In the genomic region with DNA sequence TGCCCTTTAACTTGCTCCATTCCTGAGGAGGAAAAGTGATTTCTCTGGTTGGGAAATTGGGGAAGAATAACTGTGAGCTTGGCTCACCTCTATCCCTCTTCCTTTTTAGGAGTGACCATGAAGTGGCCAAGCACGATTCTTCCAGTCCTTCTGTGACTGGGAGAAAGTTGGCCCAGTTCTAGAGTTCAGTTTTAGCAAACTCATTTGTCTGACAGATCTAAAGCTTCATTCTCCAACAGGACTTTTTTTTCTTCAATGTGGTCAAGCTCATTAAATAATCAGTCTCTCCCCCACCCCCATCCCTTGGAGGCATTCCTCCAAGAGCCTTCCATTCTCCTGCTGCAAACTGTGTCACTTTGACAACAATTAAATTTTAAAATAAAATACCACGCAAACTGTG, we compare ENCODE assay signal across 2 cellular contexts.
TF ChIP-seq lines count a peak whose summit lies in the region.

No MANE protein-coding gene starts in this region.

TF ChIP-seq in H1, 55 proteins besides CTCF, POLR2A, EP300 and RAD21:
- TF ChIP-seq MAFK (IDR thresholded peaks at IDR 0.05; ENCODE audit: low read depth, low read length) (no peak), SRF (IDR thresholded peaks at IDR 0.05; ENCODE audit: low read depth, low read length) (no peak), SIN3A (conservative IDR thresholded peaks at IDR 0.05 in 1 of 2, IDR thresholded peaks at IDR 0.05 in 1 of 2; ENCODE audit: low read depth in 1 of 2, low read length in 2 of 2) (no peak), NRF1 (IDR thresholded peaks at IDR 0.05; ENCODE audit: low read depth, low read length) (no peak), SP1 (IDR thresholded peaks at IDR 0.05; ENCODE audit: low read depth, low read length) (no peak), GABPA (IDR thresholded peaks at IDR 0.05; ENCODE audit: borderline replicate concordance, insufficient read depth, low read length) (no peak), BCL11A (IDR thresholded peaks at IDR 0.05; ENCODE audit: low read depth in 2 of 2, low read length in 2 of 2) (no peak), BRCA1 (IDR thresholded peaks at IDR 0.05; ENCODE audit: low read depth, low read length) (no peak), CBX8 (IDR thresholded peaks at IDR 0.05; ENCODE audit: borderline replicate concordance, low read depth, low read length) (no peak), SP2 (IDR thresholded peaks at IDR 0.05; ENCODE audit: low read length) (no peak), RNF2 (IDR thresholded peaks at IDR 0.05; ENCODE audit: borderline replicate concordance, low read depth, low read length, missing control alignments, poor library complexity, severe bottlenecking) (no peak), CTBP2 (IDR thresholded peaks at IDR 0.05; ENCODE audit: borderline replicate concordance, insufficient read depth, insufficient read length, low read length) (no peak), SUZ12 (IDR thresholded peaks at IDR 0.05; ENCODE audit: low read length) (no peak), JUN (IDR thresholded peaks at IDR 0.05; ENCODE audit: low read depth, low read length) (no peak), SIX5 (IDR thresholded peaks at IDR 0.05; ENCODE audit: low read depth, low read length) (no peak), KDM5A (IDR thresholded peaks at IDR 0.05; ENCODE audit: low read length) (no peak), CREB1 (IDR thresholded peaks at IDR 0.05) (no peak)
- TF ChIP-seq, protein P1, sequence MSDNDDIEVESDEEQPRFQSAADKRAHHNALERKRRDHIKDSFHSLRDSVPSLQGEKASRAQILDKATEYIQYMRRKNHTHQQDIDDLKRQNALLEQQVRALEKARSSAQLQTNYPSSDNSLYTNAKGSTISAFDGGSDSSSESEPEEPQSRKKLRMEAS (IDR thresholded peaks at IDR 0.05), result no peak
- TF ChIP-seq, protein P2, sequence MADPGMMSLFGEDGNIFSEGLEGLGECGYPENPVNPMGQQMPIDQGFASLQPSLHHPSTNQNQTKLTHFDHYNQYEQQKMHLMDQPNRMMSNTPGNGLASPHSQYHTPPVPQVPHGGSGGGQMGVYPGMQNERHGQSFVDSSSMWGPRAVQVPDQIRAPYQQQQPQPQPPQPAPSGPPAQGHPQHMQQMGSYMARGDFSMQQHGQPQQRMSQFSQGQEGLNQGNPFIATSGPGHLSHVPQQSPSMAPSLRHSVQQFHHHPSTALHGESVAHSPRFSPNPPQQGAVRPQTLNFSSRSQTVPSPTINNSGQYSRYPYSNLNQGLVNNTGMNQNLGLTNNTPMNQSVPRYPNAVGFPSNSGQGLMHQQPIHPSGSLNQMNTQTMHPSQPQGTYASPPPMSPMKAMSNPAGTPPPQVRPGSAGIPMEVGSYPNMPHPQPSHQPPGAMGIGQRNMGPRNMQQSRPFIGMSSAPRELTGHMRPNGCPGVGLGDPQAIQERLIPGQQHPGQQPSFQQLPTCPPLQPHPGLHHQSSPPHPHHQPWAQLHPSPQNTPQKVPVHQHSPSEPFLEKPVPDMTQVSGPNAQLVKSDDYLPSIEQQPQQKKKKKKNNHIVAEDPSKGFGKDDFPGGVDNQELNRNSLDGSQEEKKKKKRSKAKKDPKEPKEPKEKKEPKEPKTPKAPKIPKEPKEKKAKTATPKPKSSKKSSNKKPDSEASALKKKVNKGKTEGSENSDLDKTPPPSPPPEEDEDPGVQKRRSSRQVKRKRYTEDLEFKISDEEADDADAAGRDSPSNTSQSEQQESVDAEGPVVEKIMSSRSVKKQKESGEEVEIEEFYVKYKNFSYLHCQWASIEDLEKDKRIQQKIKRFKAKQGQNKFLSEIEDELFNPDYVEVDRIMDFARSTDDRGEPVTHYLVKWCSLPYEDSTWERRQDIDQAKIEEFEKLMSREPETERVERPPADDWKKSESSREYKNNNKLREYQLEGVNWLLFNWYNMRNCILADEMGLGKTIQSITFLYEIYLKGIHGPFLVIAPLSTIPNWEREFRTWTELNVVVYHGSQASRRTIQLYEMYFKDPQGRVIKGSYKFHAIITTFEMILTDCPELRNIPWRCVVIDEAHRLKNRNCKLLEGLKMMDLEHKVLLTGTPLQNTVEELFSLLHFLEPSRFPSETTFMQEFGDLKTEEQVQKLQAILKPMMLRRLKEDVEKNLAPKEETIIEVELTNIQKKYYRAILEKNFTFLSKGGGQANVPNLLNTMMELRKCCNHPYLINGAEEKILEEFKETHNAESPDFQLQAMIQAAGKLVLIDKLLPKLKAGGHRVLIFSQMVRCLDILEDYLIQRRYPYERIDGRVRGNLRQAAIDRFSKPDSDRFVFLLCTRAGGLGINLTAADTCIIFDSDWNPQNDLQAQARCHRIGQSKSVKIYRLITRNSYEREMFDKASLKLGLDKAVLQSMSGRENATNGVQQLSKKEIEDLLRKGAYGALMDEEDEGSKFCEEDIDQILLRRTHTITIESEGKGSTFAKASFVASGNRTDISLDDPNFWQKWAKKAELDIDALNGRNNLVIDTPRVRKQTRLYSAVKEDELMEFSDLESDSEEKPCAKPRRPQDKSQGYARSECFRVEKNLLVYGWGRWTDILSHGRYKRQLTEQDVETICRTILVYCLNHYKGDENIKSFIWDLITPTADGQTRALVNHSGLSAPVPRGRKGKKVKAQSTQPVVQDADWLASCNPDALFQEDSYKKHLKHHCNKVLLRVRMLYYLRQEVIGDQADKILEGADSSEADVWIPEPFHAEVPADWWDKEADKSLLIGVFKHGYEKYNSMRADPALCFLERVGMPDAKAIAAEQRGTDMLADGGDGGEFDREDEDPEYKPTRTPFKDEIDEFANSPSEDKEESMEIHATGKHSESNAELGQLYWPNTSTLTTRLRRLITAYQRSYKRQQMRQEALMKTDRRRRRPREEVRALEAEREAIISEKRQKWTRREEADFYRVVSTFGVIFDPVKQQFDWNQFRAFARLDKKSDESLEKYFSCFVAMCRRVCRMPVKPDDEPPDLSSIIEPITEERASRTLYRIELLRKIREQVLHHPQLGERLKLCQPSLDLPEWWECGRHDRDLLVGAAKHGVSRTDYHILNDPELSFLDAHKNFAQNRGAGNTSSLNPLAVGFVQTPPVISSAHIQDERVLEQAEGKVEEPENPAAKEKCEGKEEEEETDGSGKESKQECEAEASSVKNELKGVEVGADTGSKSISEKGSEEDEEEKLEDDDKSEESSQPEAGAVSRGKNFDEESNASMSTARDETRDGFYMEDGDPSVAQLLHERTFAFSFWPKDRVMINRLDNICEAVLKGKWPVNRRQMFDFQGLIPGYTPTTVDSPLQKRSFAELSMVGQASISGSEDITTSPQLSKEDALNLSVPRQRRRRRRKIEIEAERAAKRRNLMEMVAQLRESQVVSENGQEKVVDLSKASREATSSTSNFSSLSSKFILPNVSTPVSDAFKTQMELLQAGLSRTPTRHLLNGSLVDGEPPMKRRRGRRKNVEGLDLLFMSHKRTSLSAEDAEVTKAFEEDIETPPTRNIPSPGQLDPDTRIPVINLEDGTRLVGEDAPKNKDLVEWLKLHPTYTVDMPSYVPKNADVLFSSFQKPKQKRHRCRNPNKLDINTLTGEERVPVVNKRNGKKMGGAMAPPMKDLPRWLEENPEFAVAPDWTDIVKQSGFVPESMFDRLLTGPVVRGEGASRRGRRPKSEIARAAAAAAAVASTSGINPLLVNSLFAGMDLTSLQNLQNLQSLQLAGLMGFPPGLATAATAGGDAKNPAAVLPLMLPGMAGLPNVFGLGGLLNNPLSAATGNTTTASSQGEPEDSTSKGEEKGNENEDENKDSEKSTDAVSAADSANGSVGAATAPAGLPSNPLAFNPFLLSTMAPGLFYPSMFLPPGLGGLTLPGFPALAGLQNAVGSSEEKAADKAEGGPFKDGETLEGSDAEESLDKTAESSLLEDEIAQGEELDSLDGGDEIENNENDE (IDR thresholded peaks at IDR 0.05; ENCODE audit: insufficient replicate concordance, low read length), result no peak

TF ChIP-seq in GM12891, 5 proteins besides CTCF, POLR2A, EP300 and RAD21:
- TF ChIP-seq SPI1 (IDR thresholded peaks at IDR 0.05; ENCODE audit: low read depth, low read length) (no peak), POLR2AphosphoS5 (IDR thresholded peaks at IDR 0.05; ENCODE audit: low read depth, low read length) (no peak), PAX5 (IDR thresholded peaks at IDR 0.05; ENCODE audit: insufficient read depth, low read length, severe bottlenecking) (no peak), POU2F2 (IDR thresholded peaks at IDR 0.05; ENCODE audit: low read depth, low read length) (no peak), TAF1 (IDR thresholded peaks at IDR 0.05; ENCODE audit: low read depth, low read length) (no peak)
